ENCODE assay signal across 30 cellular contexts in the genomic region with DNA sequence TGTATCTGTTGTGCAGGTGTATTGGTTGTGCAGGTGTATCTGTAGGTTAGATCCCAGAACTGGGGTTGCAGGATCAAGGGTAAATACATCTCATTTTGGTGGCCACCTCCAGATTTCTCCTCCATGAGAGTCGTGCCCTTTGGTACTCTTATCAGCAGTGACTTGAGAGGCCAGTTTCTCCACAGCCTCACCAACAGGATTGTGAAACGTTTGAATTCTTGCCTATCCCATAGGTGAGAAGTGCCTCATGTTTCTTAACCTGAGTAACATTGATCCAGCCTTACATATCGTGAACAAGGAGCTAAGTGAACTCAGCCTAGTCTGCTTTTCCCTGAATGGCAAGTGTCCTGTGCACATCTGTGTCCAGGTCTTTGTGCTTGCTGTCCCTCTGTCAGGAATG.
"Had no signal": no experiment of that assay in that cellular context is flagged by ENCODE, and none has a peak within 500 bp of the region (broad histone marks: within the 10 kb centered on the region; RNA-seq: fewer than 3 reads in every experiment).

No MANE protein-coding gene starts in this region.

- H3K9me3 ChIP-seq: esophagus squamous epithelium, heart right ventricle, thoracic aorta, uterus had no signal

- H3K27me3 ChIP-seq: esophagus squamous epithelium, heart right ventricle, uterus had no signal

- H3K4me1 ChIP-seq: uterus had no signal

- FAIRE-seq: colon, islet of Langerhans had no signal

- ATAC-seq: activated CD4-positive, CD25-positive, alpha-beta regulatory T cell treated with anti-CD3 and anti-CD28 coated beads, Interleukin-2, amount 50 U/mL, for 24 hours; activated naive CD8-positive, alpha-beta T cell treated with anti-CD3 and anti-CD28 coated beads, Interleukin-2, amount 50 U/mL, for 24 hours; heart right ventricle; naive thymus-derived CD8-positive, alpha-beta T cell; right cardiac atrium; stimulated activated effector memory CD8-positive, alpha-beta T cell treated with anti-CD3 and anti-CD28 coated beads, Interleukin-12 subunit alpha, Interleukin-12 subunit beta, amount 100 ng/mL, for 72 hours had no signal

- H3K36me3 ChIP-seq: esophagus squamous epithelium, heart right ventricle, thoracic aorta, uterus, WERI-Rb-1 had no signal

- H3K27ac ChIP-seq: epithelial cell of prostate, esophagus squamous epithelium, heart right ventricle, thoracic aorta, uterus, WERI-Rb-1 had no signal

- H3K27ac Mint-ChIP-seq: activated CD4-positive, alpha-beta memory T cell treated with anti-CD3 and anti-CD28 coated beads for 36 hours; activated CD4-positive, alpha-beta T cell treated with anti-CD3 and anti-CD28 coated beads, Interleukin-2, amount 10 ng/mL, durations not matched to agents 24 days and 14 days; activated naive CD4-positive, alpha-beta T cell treated with anti-CD3 and anti-CD28 coated beads, Interleukin-2, amount 50 U/mL, for 24 hours; activated naive CD8-positive, alpha-beta T cell treated with anti-CD3 and anti-CD28 coated beads, Interleukin-2, amount 50 U/mL, for 24 hours; activated T-cell treated with anti-CD3 and anti-CD28 coated beads, Interleukin-2, amount 50 U/mL, for 24 hours; memory B cell; stimulated activated effector memory CD8-positive, alpha-beta T cell treated with anti-CD3 and anti-CD28 coated beads, Interleukin-12 subunit alpha, Interleukin-12 subunit beta, amount 100 ng/mL, for 72 hours; stimulated activated naive CD8-positive, alpha-beta T cell treated with anti-CD3 and anti-CD28 coated beads, Interleukin-15, Interleukin-2, amounts not matched to agents 100 ng/mL and 50 ng/mL, for 24 hours; T-helper 1 cell treated with Interleukin-12 subunit alpha and Interleukin-12 subunit beta and Interleukin-4 antibody, amounts not matched to agents 30 μg/mL and 1 μg/mL, for 36 hours had no signal

- H3K4me3 Mint-ChIP-seq: activated CD4-positive, alpha-beta memory T cell treated with anti-CD3 and anti-CD28 coated beads for 36 hours; activated CD4-positive, alpha-beta T cell treated with anti-CD3 and anti-CD28 coated beads, Interleukin-2, amount 10 ng/mL, durations not matched to agents 24 days and 14 days; activated naive CD4-positive, alpha-beta T cell treated with anti-CD3 and anti-CD28 coated beads, Interleukin-2, amount 50 U/mL, for 24 hours; activated naive CD8-positive, alpha-beta T cell treated with anti-CD3 and anti-CD28 coated beads, Interleukin-2, amount 50 U/mL, for 24 hours; activated T-cell treated with anti-CD3 and anti-CD28 coated beads, Interleukin-2, amount 50 U/mL, for 24 hours; memory B cell; naive thymus-derived CD8-positive, alpha-beta T cell; neural crest cell; stimulated activated effector memory CD8-positive, alpha-beta T cell treated with anti-CD3 and anti-CD28 coated beads, Interleukin-12 subunit alpha, Interleukin-12 subunit beta, amount 100 ng/mL, for 72 hours; stimulated activated naive CD8-positive, alpha-beta T cell treated with anti-CD3 and anti-CD28 coated beads, Interleukin-15, Interleukin-2, amounts not matched to agents 100 ng/mL and 50 ng/mL, for 24 hours; T-helper 1 cell treated with Interleukin-12 subunit alpha and Interleukin-12 subunit beta and Interleukin-4 antibody, amounts not matched to agents 30 μg/mL and 1 μg/mL, for 36 hours had no signal

- H3K27me3 Mint-ChIP-seq: activated CD4-positive, alpha-beta memory T cell treated with anti-CD3 and anti-CD28 coated beads for 36 hours; activated CD4-positive, alpha-beta T cell treated with anti-CD3 and anti-CD28 coated beads, Interleukin-2, amount 10 ng/mL, durations not matched to agents 24 days and 14 days; activated naive CD4-positive, alpha-beta T cell treated with anti-CD3 and anti-CD28 coated beads, Interleukin-2, amount 50 U/mL, for 24 hours; activated naive CD8-positive, alpha-beta T cell treated with anti-CD3 and anti-CD28 coated beads, Interleukin-2, amount 50 U/mL, for 24 hours; activated T-cell treated with anti-CD3 and anti-CD28 coated beads, Interleukin-2, amount 50 U/mL, for 24 hours; memory B cell; naive thymus-derived CD8-positive, alpha-beta T cell; stimulated activated naive CD8-positive, alpha-beta T cell treated with anti-CD3 and anti-CD28 coated beads, Interleukin-15, Interleukin-2, amounts not matched to agents 100 ng/mL and 50 ng/mL, for 24 hours had no signal

- DNase-seq: activated CD4-positive, alpha-beta memory T cell treated with anti-CD3 and anti-CD28 coated beads for 36 hours; activated CD4-positive, alpha-beta T cell treated with anti-CD3 and anti-CD28 coated beads, Interleukin-2, amount 10 ng/mL, durations not matched to agents 24 days and 14 days; activated CD8-positive, alpha-beta memory T cell treated with anti-CD3 and anti-CD28 coated beads, Interleukin-2, amount 50 U/mL, for 48 hours; activated naive CD8-positive, alpha-beta T cell treated with anti-CD3 and anti-CD28 coated beads, Interleukin-2, amount 50 U/mL, for 24 hours; activated T-cell treated with anti-CD3 and anti-CD28 coated beads, Interleukin-2, amount 50 U/mL, for 24 hours; amygdala; dermis blood vessel endothelial cell; effector CD4-positive, alpha-beta T cell; esophagus squamous epithelium; foreskin melanocyte; heart right ventricle; midbrain; naive thymus-derived CD8-positive, alpha-beta T cell; nucleus accumbens; right cardiac atrium; stimulated activated CD4-positive, alpha-beta T cell treated with anti-CD3 and anti-CD28 coated beads, Interleukin-2, amount 100 ng/mL, for 48 hours; T1000; uterus; WERI-Rb-1 had no signal

- H3K36me3 Mint-ChIP-seq: activated CD4-positive, alpha-beta memory T cell treated with anti-CD3 and anti-CD28 coated beads for 36 hours; activated naive CD4-positive, alpha-beta T cell treated with anti-CD3 and anti-CD28 coated beads, Interleukin-2, amount 50 U/mL, for 24 hours; memory B cell; naive thymus-derived CD8-positive, alpha-beta T cell; stimulated activated effector memory CD8-positive, alpha-beta T cell treated with anti-CD3 and anti-CD28 coated beads, Interleukin-12 subunit alpha, Interleukin-12 subunit beta, amount 100 ng/mL, for 72 hours had no signal

- H3K9me3 Mint-ChIP-seq: activated CD4-positive, alpha-beta memory T cell treated with anti-CD3 and anti-CD28 coated beads for 36 hours; activated CD4-positive, alpha-beta T cell treated with anti-CD3 and anti-CD28 coated beads, Interleukin-2, amount 10 ng/mL, durations not matched to agents 24 days and 14 days; activated naive CD4-positive, alpha-beta T cell treated with anti-CD3 and anti-CD28 coated beads, Interleukin-2, amount 50 U/mL, for 24 hours; activated naive CD8-positive, alpha-beta T cell treated with anti-CD3 and anti-CD28 coated beads, Interleukin-2, amount 50 U/mL, for 24 hours; activated T-cell treated with anti-CD3 and anti-CD28 coated beads, Interleukin-2, amount 50 U/mL, for 24 hours; memory B cell; naive thymus-derived CD8-positive, alpha-beta T cell; neural crest cell; stimulated activated effector memory CD8-positive, alpha-beta T cell treated with anti-CD3 and anti-CD28 coated beads, Interleukin-12 subunit alpha, Interleukin-12 subunit beta, amount 100 ng/mL, for 72 hours; stimulated activated naive CD8-positive, alpha-beta T cell treated with anti-CD3 and anti-CD28 coated beads, Interleukin-15, Interleukin-2, amounts not matched to agents 100 ng/mL and 50 ng/mL, for 24 hours; T-helper 1 cell treated with Interleukin-12 subunit alpha and Interleukin-12 subunit beta and Interleukin-4 antibody, amounts not matched to agents 30 μg/mL and 1 μg/mL, for 36 hours had no signal

- H3K4me3 ChIP-seq: esophagus squamous epithelium, heart right ventricle, thoracic aorta, uterus had no signal
